Comparison of ENCODE assay signal across 8 cellular contexts in genomic region chr1:151047925-151048644, GRCh38. TPM values are rescaled to one million over a fixed set of nuclear protein-coding genes. Genes with fewer than 3 reads are reported as not detected.
A peak's percentile ranks its signal among the peaks of the same experiment; 100 is the strongest.
DNase-seq lines count a peak whose midpoint lies in the region; ATAC-seq and TF ChIP-seq lines count a peak whose summit lies in the region.

No MANE protein-coding gene starts in this region.

- CTCF ChIA-PET in T-cell (lab: Charles Lee) = interaction anchor here (0.6 to 2.0 kb wide), 8 partner anchors 8 to 652 kb away, joined by 3 to 10 read pairs (median 6); partner anchors contain the start of genes CDC42SE1 (in 1 of the 2) and MLLT11 (in 1 of the 2)

- H3K27ac Mint-ChIP-seq in T-cell (peak overlapping the region; percentile 96), brain (peak overlapping the region; percentile 96 to 99 (median 99))

- H3K4me1 Mint-ChIP-seq in T-cell (peaks cover 70 to 78% (median 73%) of the 10 kb centered on the region in 3 donors), brain (peaks cover 39% of the 10 kb centered on the region)

- POLR2A ChIA-PET in T-cell (lab: Charles Lee) = interaction anchor here (0.6 to 1.5 kb wide), 4 partner anchors 10 to 68 kb away, joined by 3 to 16 read pairs (median 8); no protein-coding TSS in a partner anchor

- peak; percentile 51 for TF ChIP-seq POLR2A in NB4 (IDR thresholded peaks at IDR 0.05; ENCODE audit: extremely low read depth, insufficient read length)

- H3K9me3 Mint-ChIP-seq in T-cell = no peaks in the 10 kb centered on the region
- no peaks in the 10 kb centered on the region for H3K9me3 Mint-ChIP-seq in brain

- no peaks in the 10 kb centered on the region for H3K27me3 Mint-ChIP-seq in T-cell
- H3K27me3 Mint-ChIP-seq in brain = peaks cover 5% of the 10 kb centered on the region

- peak; percentile 46 for TF ChIP-seq CTCF in NB4 (IDR thresholded peaks at IDR 0.05; ENCODE audit: low read depth, low read length)
- peak; percentile 49 to 72 for TF ChIP-seq CTCF in brain (conservative IDR thresholded peaks at IDR 0.05)

- H3K4me3 Mint-ChIP-seq in T-cell (peak overlapping the region; percentile 88 to 92 (median 89)), brain (peak overlapping the region; percentile 97 to 98 (median 98))

- peak; percentile 61 to 79 (median 64) for ATAC-seq in T-cell (replicated peaks in 1 of 4)
- ATAC-seq in HG02870 (IDR thresholded peaks at IDR 0.05; ENCODE audit: unreplicated experiment) = no peak

- H3K4me3 ChIP-seq in NB4 (ENCODE audit: low read depth, low read length) = peak overlapping the region; percentile 61

- DNase-seq in DMS79 treated with DMSO at 0.1 percent for 48 hours (lab: John Stamatoyannopoulos, UW) = peak; percentile 75
- peak; percentile 55 for DNase-seq in H4 (ENCODE audit: low spot score)
- peak; percentile 77 for DNase-seq in NB4 (ENCODE audit: low read depth)
- peak in 32 of 34 experiments; percentile 32 to 68 (median 50) for DNase-seq in T-cell
- DNase-seq in hypothalamus (lab: John Stamatoyannopoulos, UW) = peak in 50 of 51 donors; percentile 23 to 81 (median 59)
- peak; percentile 57 for DNase-seq in renal cortical epithelial cell (ENCODE audit: low read depth)

- H3K36me3 Mint-ChIP-seq in T-cell (peaks cover 20% of the 10 kb centered on the region), brain (peaks cover 7% of the 10 kb centered on the region)

RNA-seq across cellular contexts. Expression of gene C1orf56, which starts 0.5 kb away (rescaled TPM):
- 0.86 and 2.7 TPM in 2 replicates for total RNA-seq in H4 (2014; rRNA removed; shearing (Covaris generic))
- total RNA-seq in T-cell = 1 to 10 TPM in 4 of 5 donors, under 1 TPM in 1; 0.61 to 4.8 (median 3.3) TPM
- 16.2 TPM for polyA plus RNA-seq in brain (ENCODE audit: insufficient read depth, low read depth, low replicate concordance)
- 0.52 and 1.1 TPM in 2 replicates for total RNA-seq in renal cortical epithelial cell

RNA-seq across cellular contexts. Expression of gene CDC42SE1, which starts 11.3 kb away (rescaled TPM):
- total RNA-seq in H4 (2014; rRNA removed; shearing (Covaris generic)) = 46.8 and 49.5 TPM in 2 replicates
- 100 to 1,000 TPM; 419 to 475 (median 450) TPM for total RNA-seq in T-cell
- polyA plus RNA-seq in brain (ENCODE audit: insufficient read depth, low read depth, low replicate concordance) = 63.4 TPM
- total RNA-seq in renal cortical epithelial cell = 80.7 and 134 TPM in 2 replicates

RNA-seq across cellular contexts. Expression of gene BNIPL, which starts 11.7 kb away (rescaled TPM):
- total RNA-seq in H4 (2014; rRNA removed; shearing (Covaris generic)) = 0.10 TPM in 1 of 2 replicates, not detected in the other
- total RNA-seq in T-cell = 1 to 10 TPM in 3 of 5 donors, under 1 TPM in 2; 0.54 to 2.6 (median 2.2) TPM
- 0.53 TPM for polyA plus RNA-seq in brain (ENCODE audit: insufficient read depth, low read depth, low replicate concordance)
- 0.40 TPM in 1 of 2 replicates, not detected in the other for total RNA-seq in renal cortical epithelial cell

RNA-seq across cellular contexts. Expression of gene MLLT11, which starts 12.1 kb away (rescaled TPM):
- 49.2 and 65.3 TPM in 2 replicates for total RNA-seq in H4 (2014; rRNA removed; shearing (Covaris generic))
- 1 to 10 TPM; 3.6 to 4.9 (median 3.9) TPM for total RNA-seq in T-cell
- polyA plus RNA-seq in brain (ENCODE audit: insufficient read depth, low read depth, low replicate concordance) = 145 TPM
- 6.1 and 6.6 TPM in 2 replicates for total RNA-seq in renal cortical epithelial cell

RNA-seq across cellular contexts. Expression of gene GABPB2, which starts 22.5 kb away (rescaled TPM):
- total RNA-seq in H4 (2014; rRNA removed; shearing (Covaris generic)) = 2.6 and 8.3 TPM in 2 replicates
- total RNA-seq in T-cell = 10 to 100 TPM; 29.6 to 41.3 (median 32.5) TPM
- polyA plus RNA-seq in brain (ENCODE audit: insufficient read depth, low read depth, low replicate concordance) = 5.5 TPM
- 9.6 and 14.1 TPM in 2 replicates for total RNA-seq in renal cortical epithelial cell
